ENCODE assay signal across 30 cellular contexts in the genomic region with DNA sequence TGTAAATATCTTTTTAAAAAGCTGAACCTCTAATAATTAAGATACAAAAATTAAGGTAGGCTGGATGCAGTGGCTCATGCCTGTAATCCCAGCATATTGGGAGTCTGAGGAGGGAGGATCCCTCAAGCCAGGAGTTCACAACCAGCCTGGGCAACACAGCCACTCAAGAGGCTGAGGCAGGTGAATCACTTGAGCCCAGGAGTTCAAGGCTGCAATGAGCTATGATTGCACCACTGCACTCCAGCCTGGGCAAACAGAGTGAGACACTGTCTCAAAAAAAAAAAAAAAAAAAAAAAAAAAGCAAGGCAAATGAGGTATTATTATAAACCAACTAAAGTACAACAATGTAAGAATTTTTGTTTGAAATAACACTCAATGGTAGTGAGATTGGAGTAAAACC. TPM values are rescaled to one million over a fixed set of nuclear protein-coding genes. Genes with fewer than 3 reads are reported as not detected.
DNase-seq lines count a peak whose midpoint lies in the region; ATAC-seq and TF ChIP-seq lines count a peak whose summit lies in the region.
"Had no signal": no experiment of that assay in that cellular context is flagged by ENCODE, and none has a peak within 500 bp of the region (broad histone marks: within the 10 kb centered on the region; RNA-seq: fewer than 3 reads in every experiment).

No MANE protein-coding gene starts in this region.

- H3K36me3 ChIP-seq in breast epithelium = no peaks in the 10 kb centered on the region
- H3K36me3 ChIP-seq in right lobe of liver = no peaks in the 10 kb centered on the region
- H3K36me3 ChIP-seq: BE2C, SJCRH30 had no signal

- H3K9me3 Mint-ChIP-seq in MCF 10A (ENCODE audit: unreplicated experiment) = no peaks in the 10 kb centered on the region
- H3K9me3 Mint-ChIP-seq: CD8-positive, alpha-beta memory T cell had no signal

- H3K4me3 Mint-ChIP-seq in MCF 10A (ENCODE audit: unreplicated experiment) = no peak overlapping the region
- H3K4me3 Mint-ChIP-seq: CD14-positive monocyte; CD8-positive, alpha-beta memory T cell had no signal

- no TSS peak for BruUV-seq in MCF 10A (replicated peaks; lab: Mats Ljungman, UMichigan)

- peak; percentile 39 for DNase-seq in MCF 10A (ENCODE audit: unreplicated experiment)
- no peak for DNase-seq in breast epithelium (ENCODE audit: low spot score in 2 of 2)
- DNase-seq in iris pigment epithelial cell (ENCODE audit: low read depth) = peak; percentile 16
- peak in 1 of 3 donors; percentile 31 for DNase-seq in right lobe of liver
- no peak for DNase-seq in amygdala (lab: John Stamatoyannopoulos, UW)
- DNase-seq in superior temporal gyrus (ENCODE audit: extremely low spot score) = no peak
- DNase-seq: ACHN; BE2C; CD8-positive, alpha-beta memory T cell; DMS 273 treated with DMSO at 0.1 percent for 48 hours; DMS79; EL; GDM1; HCEC 1CT; NCI-H1092; NCI-H1417 treated with DMSO at 0.1 percent for 48 hours; NCI-H1694 treated with DMSO at 0.1 percent for 48 hours; NCI-H2081 treated with DMSO at 0.1 percent for 48 hours; NCI-H2171 treated with DMSO at 0.1 percent for 48 hours; NCI-H446; NCI-H526; NCI-H82; NK-92 treated with Interleukin-12 subunit alpha and Interleukin-12 subunit beta, amount 100 ng/mL, for 24 hours; PC-9; SJCRH30 had no signal

- POLR2A ChIA-PET in MCF 10A (lab: Yijun Ruan, JAX) = interaction anchor here (0.6 to 0.8 kb wide), 5 partner anchors 8 to 301 kb away, joined by 3 to 5 read pairs (median 4); a partner anchor contains a TSS

- H3K27me3 ChIP-seq in breast epithelium (no peaks in the 10 kb centered on the region), right lobe of liver (no peaks in the 10 kb centered on the region)
- H3K27me3 ChIP-seq: BE2C, SJCRH30 had no signal

- H3K27ac ChIP-seq in breast epithelium = no peak overlapping the region
- H3K27ac ChIP-seq in right lobe of liver = no peak overlapping the region
- H3K27ac ChIP-seq: 22Rv1, HL-60, PC-9, SJCRH30 had no signal

- H3K4me3 ChIP-seq in breast epithelium = no peak overlapping the region
- no peak overlapping the region for H3K4me3 ChIP-seq in right lobe of liver
- H3K4me3 ChIP-seq: PC-9, SJCRH30 had no signal

- ATAC-seq in right lobe of liver (peak; percentile 27 to 74 (median 72)), HG02973 (IDR thresholded peaks at IDR 0.05; ENCODE audit: unreplicated experiment) (no peak)
- ATAC-seq: Right ventricle myocardium inferior had no signal

- peaks cover 15% of the 10 kb centered on the region for H3K4me1 Mint-ChIP-seq in MCF 10A (ENCODE audit: insufficient read depth, unreplicated experiment)
- H3K4me1 Mint-ChIP-seq: CD8-positive, alpha-beta memory T cell had no signal

- H3K27ac Mint-ChIP-seq in MCF 10A (ENCODE audit: low read depth, unreplicated experiment) = no peak overlapping the region
- H3K27ac Mint-ChIP-seq: CD8-positive, alpha-beta memory T cell had no signal

- no peaks in the 10 kb centered on the region for H3K9me3 ChIP-seq in breast epithelium
- no peaks in the 10 kb centered on the region for H3K9me3 ChIP-seq in right lobe of liver
- H3K9me3 ChIP-seq: BE2C, SJCRH30 had no signal

- intact Hi-C loops in MCF 10A (cut with micrococcal nuclease) = loop anchor here (5.0 kb wide), 2 partner anchors 156 to 301 kb away; a partner anchor contains a TSS
- intact Hi-C loops in breast epithelium (cut with DNase I; ENCODE audit: low total_unique reads) = no loop called here
- intact Hi-C loops in right lobe of liver (cut with DNase I) = no loop called here

- H3K36me3 Mint-ChIP-seq in MCF 10A (ENCODE audit: insufficient read depth, unreplicated experiment) = no peaks in the 10 kb centered on the region
- H3K36me3 Mint-ChIP-seq: CD14-positive monocyte; CD8-positive, alpha-beta memory T cell had no signal

- no peaks in the 10 kb centered on the region for H3K27me3 Mint-ChIP-seq in MCF 10A (ENCODE audit: insufficient read depth, unreplicated experiment)

- H3K4me1 ChIP-seq in breast epithelium (no peaks in the 10 kb centered on the region), right lobe of liver (no peaks in the 10 kb centered on the region)
- H3K4me1 ChIP-seq: BE2C had no signal

- TF ChIP-seq POLR2A in breast epithelium (IDR thresholded peaks at IDR 0.05) (no peak), right lobe of liver (IDR thresholded peaks at IDR 0.05) (no peak)

- TF ChIP-seq CTCF in MCF 10A (IDR thresholded peaks at IDR 0.05; ENCODE audit: unreplicated experiment) (no peak), breast epithelium (IDR thresholded peaks at IDR 0.05) (no peak), right lobe of liver (IDR thresholded peaks at IDR 0.05) (no peak)

- CTCF ChIA-PET in MCF 10A (lab: Yijun Ruan, JAX) = interaction anchor here (0.6 to 3.1 kb wide), 12 partner anchors 8 to 539 kb away, joined by 3 to 19 read pairs (median 3); no protein-coding TSS in a partner anchor

RNA-seq across cellular contexts. Expression of a gene that starts 47.6 kb away (rescaled TPM):
- total RNA-seq in MCF 10A (2022) (1.4 and 1.5 TPM in 2 replicates), breast epithelium (1 to 10 TPM in 2 of 3 donors, not detected in 1; 1.3 to 2.6 TPM), right lobe of liver (1 to 10 TPM in 1 of 6 experiments, under 1 TPM in 1, not detected in 4; 0.70 to 1.3 TPM)
- total RNA-seq: Right ventricle myocardium inferior, SJCRH30 had no signal

Comparison
In these comparisons a context has a peak if more than half of its experiments do, and no peak if none do; other contexts are left out.
1. DNase-seq: peak in MCF 10A (single experiment) and iris pigment epithelial cell (single experiment); none in breast epithelium (0 of 2), amygdala (0 of 56) and superior temporal gyrus (single experiment).